ENCODE assay signal across 2 cellular contexts in genomic region chr16:81888520-81889394, GRCh38.
TF ChIP-seq lines count a peak whose summit lies in the region.

No MANE protein-coding gene starts in this region.

TF ChIP-seq in K562, 482 proteins besides CTCF, POLR2A, EP300 and RAD21 (continued from another document):
- TF ChIP-seq ATF6 (CRISPR knock-in tag; IDR thresholded peaks at IDR 0.05) (no peak), HDAC8 (tag; IDR thresholded peaks at IDR 0.05) (no peak), XRCC5 (IDR thresholded peaks at IDR 0.05; ENCODE audit: low read depth, low read length) (no peak), ZBTB43 (CRISPR knock-in tag; IDR thresholded peaks at IDR 0.05) (no peak), ZNF175 (CRISPR knock-in tag; IDR thresholded peaks at IDR 0.05; ENCODE audit: low read depth) (no peak), CHD2 (IDR thresholded peaks at IDR 0.05; ENCODE audit: low read depth, low read length) (no peak), POLR2AphosphoS2 (IDR thresholded peaks at IDR 0.05; ENCODE audit: low read length) (no peak), ZNF766 (CRISPR knock-in tag; conservative IDR thresholded peaks at IDR 0.05) (peak; percentile 71; the same call in 1 of the 2 replicates), ZNF280A (IDR thresholded peaks at IDR 0.05; ENCODE audit: low read depth, partially characterized antibody) (no peak), PKNOX1 (IDR thresholded peaks at IDR 0.05) (peak; percentile 58), PURB (CRISPR knock-in tag; IDR thresholded peaks at IDR 0.05; ENCODE audit: low read depth) (no peak), KLF6 (CRISPR knock-in tag; IDR thresholded peaks at IDR 0.05; ENCODE audit: borderline replicate concordance) (no peak), MITF (IDR thresholded peaks at IDR 0.05) (no peak), ASH1L (IDR thresholded peaks at IDR 0.05; ENCODE audit: borderline replicate concordance, low read depth, partially characterized antibody) (no peak)

TF ChIP-seq in HepG2, 621 proteins besides CTCF, POLR2A, EP300 and RAD21 (continued from another document and continues in another):
- TF ChIP-seq NFAT5 (CRISPR knock-in tag; IDR thresholded peaks at IDR 0.05): no peak
- TF ChIP-seq DPF2 (CRISPR knock-in tag; IDR thresholded peaks at IDR 0.05; ENCODE audit: borderline replicate concordance, low read depth): no peak
- TF ChIP-seq CC2D1A (CRISPR knock-in tag; IDR thresholded peaks at IDR 0.05): no peak
- TF ChIP-seq ZNF746 (CRISPR knock-in tag; IDR thresholded peaks at IDR 0.05): peak; percentile 38; the same call in 1 of the 2 replicates
- 0 out of 2 replicates have a peak, but pooled peaks have one; percentile 35 for TF ChIP-seq CCDC6 (CRISPR knock-in tag; IDR thresholded peaks at IDR 0.05)
- no peak for TF ChIP-seq HNRNPH1 (optimal IDR thresholded peaks at IDR 0.05; ENCODE audit: low read depth, low read length)
- TF ChIP-seq LCORL (IDR thresholded peaks at IDR 0.05): peak; percentile 25; the same call in 1 of the 2 replicates
- peak; percentile 83; the same call in 1 of the 2 replicates for TF ChIP-seq LCORL (CRISPR knock-in tag; IDR thresholded peaks at IDR 0.05)
- TF ChIP-seq MAF1 (CRISPR knock-in tag; IDR thresholded peaks at IDR 0.05; ENCODE audit: borderline replicate concordance): no peak
- no peak for TF ChIP-seq IRF9 (CRISPR knock-in tag; IDR thresholded peaks at IDR 0.05; ENCODE audit: borderline replicate concordance)
- TF ChIP-seq ZKSCAN5 (CRISPR knock-in tag; IDR thresholded peaks at IDR 0.05): peak; percentile 57; the same call in 1 of the 2 replicates
- no peak for TF ChIP-seq ZNF224 (CRISPR knock-in tag; IDR thresholded peaks at IDR 0.05)
- peak; percentile 37 for TF ChIP-seq FOXC1 (CRISPR knock-in tag; IDR thresholded peaks at IDR 0.05; ENCODE audit: borderline replicate concordance)
- TF ChIP-seq ZNF619 (CRISPR knock-in tag; IDR thresholded peaks at IDR 0.05): no peak
- 0 out of 2 replicates have a peak, but pooled peaks have one; percentile 45 for TF ChIP-seq ZNF780A (CRISPR knock-in tag; IDR thresholded peaks at IDR 0.05)
- TF ChIP-seq ZMAT5 (CRISPR knock-in tag; IDR thresholded peaks at IDR 0.05; ENCODE audit: borderline replicate concordance, low read depth): no peak
- peak; percentile 65; the same call in 1 of the 2 replicates for TF ChIP-seq SOX5 (CRISPR knock-in tag; IDR thresholded peaks at IDR 0.05; ENCODE audit: borderline replicate concordance)
- TF ChIP-seq CHD2 (IDR thresholded peaks at IDR 0.05; ENCODE audit: low read depth, low read length): 0 out of 2 replicates have a peak, but pooled peaks have one; percentile 17
- TF ChIP-seq FOXA3 (CRISPR knock-in tag; IDR thresholded peaks at IDR 0.05): 0 out of 2 replicates have a peak, but pooled peaks have one; percentile 65
- TF ChIP-seq CREB3 (CRISPR knock-in tag; IDR thresholded peaks at IDR 0.05): 0 out of 2 replicates have a peak, but pooled peaks have one; percentile 43
- peak; percentile 91 for TF ChIP-seq ZNF607 (CRISPR knock-in tag; IDR thresholded peaks at IDR 0.05; ENCODE audit: borderline replicate concordance)
- TF ChIP-seq ARNT2 (CRISPR knock-in tag; IDR thresholded peaks at IDR 0.05; ENCODE audit: low read depth): 0 out of 2 replicates have a peak, but pooled peaks have one; percentile 18
- TF ChIP-seq ZNF329 (CRISPR knock-in tag; IDR thresholded peaks at IDR 0.05; ENCODE audit: low read depth): no peak
- TF ChIP-seq TFDP2 (CRISPR knock-in tag; IDR thresholded peaks at IDR 0.05): 0 out of 2 replicates have a peak, but pooled peaks have one; percentile 49
- TF ChIP-seq ZNF547 (CRISPR knock-in tag; IDR thresholded peaks at IDR 0.05): 0 out of 2 replicates have a peak, but pooled peaks have one; percentile 41
- peak; percentile 66 for TF ChIP-seq BCL6 (CRISPR knock-in tag; IDR thresholded peaks at IDR 0.05)
- no peak for TF ChIP-seq ZBTB34 (CRISPR knock-in tag; IDR thresholded peaks at IDR 0.05)
- 0 out of 2 replicates have a peak, but pooled peaks have one; percentile 6 for TF ChIP-seq STAT6 (CRISPR knock-in tag; IDR thresholded peaks at IDR 0.05; ENCODE audit: borderline replicate concordance)
- no peak for TF ChIP-seq ZNF639 (CRISPR knock-in tag; conservative IDR thresholded peaks at IDR 0.05)
- TF ChIP-seq NR2F6 (IDR thresholded peaks at IDR 0.05): peak; percentile 58
- peak; percentile 37; the same call in 1 of the 2 replicates for TF ChIP-seq NR2F6 (CRISPR knock-in tag; IDR thresholded peaks at IDR 0.05)
- TF ChIP-seq ARID4A (CRISPR knock-in tag; IDR thresholded peaks at IDR 0.05; ENCODE audit: borderline replicate concordance): peak; percentile 53; the same call in 1 of the 2 replicates
- TF ChIP-seq NFATC3 (CRISPR knock-in tag; IDR thresholded peaks at IDR 0.05): no peak
- TF ChIP-seq ZSCAN9 (CRISPR knock-in tag; IDR thresholded peaks at IDR 0.05; ENCODE audit: borderline replicate concordance): 0 out of 2 replicates have a peak, but pooled peaks have one; percentile 39
- TF ChIP-seq POLR2G (IDR thresholded peaks at IDR 0.05; ENCODE audit: low read depth, low read length): no peak
- TF ChIP-seq REPIN1 (CRISPR knock-in tag; IDR thresholded peaks at IDR 0.05; ENCODE audit: borderline replicate concordance, low read depth): peak; percentile 68; the same call in 1 of the 2 replicates
